Comparison of ENCODE assay signal across 1 cellular context in genomic region chr11:131425285-131425684, GRCh38.
TF ChIP-seq lines count a peak whose summit lies in the region.

No MANE protein-coding gene starts in this region.

TF ChIP-seq in HepG2, 621 proteins besides CTCF, POLR2A, EP300 and RAD21 (continued from another document and continues in another):
- TF ChIP-seq THAP9 (CRISPR knock-in tag; IDR thresholded peaks at IDR 0.05; ENCODE audit: borderline replicate concordance) (no peak), PCBP2 (optimal IDR thresholded peaks at IDR 0.05; ENCODE audit: low read depth, low read length, poor library complexity, severe bottlenecking) (no peak), ATF2 (CRISPR knock-in tag; IDR thresholded peaks at IDR 0.05) (no peak), ATF7-NPFF (CRISPR knock-in tag; IDR thresholded peaks at IDR 0.05; ENCODE audit: low read depth) (no peak), BCL3 (CRISPR knock-in tag; IDR thresholded peaks at IDR 0.05) (no peak), ZNF383 (CRISPR knock-in tag; IDR thresholded peaks at IDR 0.05; ENCODE audit: borderline replicate concordance) (no peak), XRCC5 (optimal IDR thresholded peaks at IDR 0.05; ENCODE audit: low read length) (no peak), ZNF557 (CRISPR knock-in tag; IDR thresholded peaks at IDR 0.05) (no peak), TBL1XR1 (IDR thresholded peaks at IDR 0.05; ENCODE audit: borderline replicate concordance, low read length, partially characterized antibody) (no peak), ZNF646 (CRISPR knock-in tag; IDR thresholded peaks at IDR 0.05) (no peak), BCL6 (CRISPR knock-in tag; IDR thresholded peaks at IDR 0.05) (peak; percentile 28; the same call in 1 of the 2 replicates), HMGXB4 (CRISPR knock-in tag; IDR thresholded peaks at IDR 0.05; ENCODE audit: borderline replicate concordance in 1 of 2, low read depth in 1 of 2) (no peak), RBM39 (IDR thresholded peaks at IDR 0.05; ENCODE audit: low read depth, low read length, poor library complexity, severe bottlenecking) (no peak), ZNF281 (CRISPR knock-in tag; IDR thresholded peaks at IDR 0.05; ENCODE audit: borderline replicate concordance) (no peak), ZFP36L2 (CRISPR knock-in tag; IDR thresholded peaks at IDR 0.05) (no peak), SMAD3 (CRISPR knock-in tag; IDR thresholded peaks at IDR 0.05) (no peak), CCDC6 (CRISPR knock-in tag; IDR thresholded peaks at IDR 0.05) (no peak), IRF1 (CRISPR knock-in tag; IDR thresholded peaks at IDR 0.05; ENCODE audit: low read depth) (no peak), ETS1 (CRISPR knock-in tag; IDR thresholded peaks at IDR 0.05) (no peak), AFF4 (CRISPR knock-in tag; IDR thresholded peaks at IDR 0.05) (no peak), SKIL (CRISPR knock-in tag; IDR thresholded peaks at IDR 0.05; ENCODE audit: borderline replicate concordance) (no peak), ARNTL (CRISPR knock-in tag; IDR thresholded peaks at IDR 0.05) (no peak), TFAP4 (IDR thresholded peaks at IDR 0.05; ENCODE audit: borderline replicate concordance, low read depth) (no peak), ZNF720 (CRISPR knock-in tag; IDR thresholded peaks at IDR 0.05) (no peak)
